1 cellular context compared by ENCODE assay signal in the genomic region with DNA sequence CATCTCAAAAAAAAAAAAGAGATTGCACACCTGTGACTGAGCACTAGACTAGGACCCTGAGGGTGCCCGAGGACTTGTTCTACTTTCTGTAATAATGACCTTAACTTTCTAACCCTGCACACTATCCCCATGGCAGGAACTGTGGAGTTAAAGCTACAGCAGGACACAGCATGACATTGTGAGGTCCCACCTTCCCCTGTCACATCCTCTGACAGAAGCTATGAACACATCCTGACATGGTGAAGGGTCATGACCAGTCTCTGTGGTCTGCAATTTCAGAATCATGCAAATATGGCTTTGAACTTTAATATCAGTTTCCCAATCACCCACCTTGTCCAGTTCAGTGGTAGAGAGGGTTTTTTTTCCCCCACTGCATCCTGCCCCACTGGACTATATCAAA.
TF ChIP-seq lines count a peak whose summit lies in the region.

No MANE protein-coding gene starts in this region.

TF ChIP-seq in GM12878, 131 proteins besides CTCF, POLR2A, EP300 and RAD21:
- no peak for TF ChIP-seq SMARCA5 (IDR thresholded peaks at IDR 0.05)
- TF ChIP-seq LARP7 (IDR thresholded peaks at IDR 0.05): no peak
- TF ChIP-seq TARDBP (IDR thresholded peaks at IDR 0.05; ENCODE audit: borderline replicate concordance): no peak
- no peak for TF ChIP-seq SIN3A (IDR thresholded peaks at IDR 0.05; ENCODE audit: low read depth, low read length)
- TF ChIP-seq RUNX3 (IDR thresholded peaks at IDR 0.05; ENCODE audit: low read length): 0 out of 2 replicates have a peak, but pooled peaks have one; percentile 14
